ENCODE assay signal across 8 cellular contexts in genomic region chr15:31488437-31489204, GRCh38.
DNase-seq lines count a peak whose midpoint lies in the region; ATAC-seq and TF ChIP-seq lines count a peak whose summit lies in the region.

No MANE protein-coding gene starts in this region.

- DNase-seq in NCI-H446 (lab: John Stamatoyannopoulos, UW) (peak; percentile 22 to 60), NCI-H446 treated with DMSO at 0.1 percent for 48 hours (lab: John Stamatoyannopoulos, UW) (no peak), NCI-H1694 treated with DMSO at 0.1 percent for 48 hours (lab: John Stamatoyannopoulos, UW) (peak; percentile 19), UCSD-AML1 (lab: John Stamatoyannopoulos, UW; ENCODE audit: unreplicated experiment) (peak; percentile 43), dedifferentiated amniotic fluid mesenchymal stem cell (ENCODE audit: extremely low spot score) (peak; percentile 92), left lung (peak in 1 of 2 donors; percentile 71), suprapubic skin (ENCODE audit: low spot score in 2 of 2) (peak in 1 of 2 donors; percentile 78)

- H3K4me3 ChIP-seq in left lung (no peak overlapping the region), suprapubic skin (no peak overlapping the region)

- peak overlapping the region in 1 of 2 donors; percentile 37 for H3K27ac ChIP-seq in left lung
- H3K27ac ChIP-seq in suprapubic skin: peak overlapping the region; percentile 70

- TF ChIP-seq POLR2A in suprapubic skin (IDR thresholded peaks at IDR 0.05): no peak

- H3K36me3 ChIP-seq in left lung (no peaks in the 10 kb centered on the region), suprapubic skin (no peaks in the 10 kb centered on the region)

- intact Hi-C loops in left lung (cut with DNase I): no loop called here

- H3K9me3 ChIP-seq in left lung (peaks cover 0 to 12% of the 10 kb centered on the region in 2 donors), suprapubic skin (peaks cover 3% of the 10 kb centered on the region)

- WGBS in suprapubic skin: 16% methylated on average over 6 of the region's 7 CpGs

- ATAC-seq in HG02610 (IDR thresholded peaks at IDR 0.05; ENCODE audit: unreplicated experiment): peak; percentile 30
- peak; percentile 92 for ATAC-seq in left lung

- TF ChIP-seq CTCF in left lung (IDR thresholded peaks at IDR 0.05) (peak; percentile 90), suprapubic skin (IDR thresholded peaks at IDR 0.05) (peak; percentile 89 to 97)

- H3K4me1 ChIP-seq in left lung (peaks cover 8 to 30% of the 10 kb centered on the region in 2 donors), suprapubic skin (peaks cover 60% of the 10 kb centered on the region)

- H3K27me3 ChIP-seq in left lung (peaks cover 0 to 27% of the 10 kb centered on the region in 2 donors), suprapubic skin (no peaks in the 10 kb centered on the region)

- TF ChIP-seq EP300 in suprapubic skin (IDR thresholded peaks at IDR 0.05): no peak
